ENCODE assay signal across 13 cellular contexts in the genomic region with DNA sequence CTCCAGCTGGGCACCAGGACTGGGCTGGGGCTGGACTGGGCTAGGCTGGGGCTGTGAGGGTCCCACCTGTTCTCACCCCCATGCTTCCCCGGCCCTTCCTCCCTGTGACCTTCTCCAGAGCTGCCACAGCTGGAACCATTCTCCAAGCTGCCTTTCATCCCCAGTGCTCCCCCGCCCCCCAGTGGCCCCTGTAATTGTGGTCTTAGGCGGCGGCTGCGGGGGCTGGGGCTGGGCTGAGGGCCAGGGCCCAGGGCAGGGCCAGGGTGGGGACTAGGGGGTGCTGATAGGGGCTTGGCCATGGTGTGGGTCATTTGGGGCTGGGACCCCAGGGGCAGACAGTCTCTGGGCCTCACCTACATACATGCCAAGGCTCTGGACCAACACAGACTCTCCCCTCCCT. TPM values are rescaled to one million over a fixed set of nuclear protein-coding genes. Genes with fewer than 3 reads are reported as not detected.
"Had no signal": no experiment of that assay in that cellular context is flagged by ENCODE, and none has a peak within 500 bp of the region (broad histone marks: within the 10 kb centered on the region; RNA-seq: fewer than 3 reads in every experiment).

No MANE protein-coding gene starts in this region.

- H3K27ac ChIP-seq: prostate gland, right lobe of liver, suprapubic skin, upper lobe of left lung had no signal

- H3K9me3 ChIP-seq: prostate gland, right lobe of liver, suprapubic skin, upper lobe of left lung had no signal

- DNase-seq: activated B cell treated with CpG ODN at 0.5 μM for 24 hours; activated CD4-positive, alpha-beta T cell treated with anti-CD3 and anti-CD28 coated beads for 48 hours; activated CD8-positive, alpha-beta T cell treated with anti-CD3 and anti-CD28 coated beads for 36 hours; activated effector memory CD4-positive, alpha-beta T cell treated with anti-CD3 and anti-CD28 coated beads, Interleukin-2, amount 50 U/mL, for 16 hours; activated T-cell treated with anti-CD3 and anti-CD28 coated beads, Interleukin-2, amount 50 U/mL, for 48 hours; foreskin fibroblast; mesendoderm; upper lobe of left lung had no signal

- H3K4me3 ChIP-seq: prostate gland, right lobe of liver, smooth muscle cell, suprapubic skin, upper lobe of left lung had no signal

- H3K4me1 ChIP-seq: prostate gland had no signal

- H3K36me3 ChIP-seq: prostate gland, right lobe of liver, suprapubic skin, upper lobe of left lung had no signal

RNA-seq across cellular contexts. Expression of a gene that starts 2.8 kb away (rescaled TPM):
- polyA plus RNA-seq: endothelial cell of umbilical vein had no signal

RNA-seq across cellular contexts. Expression of a gene that starts 18.3 kb away (rescaled TPM):
- polyA plus RNA-seq: endothelial cell of umbilical vein had no signal

RNA-seq across cellular contexts. Expression of a gene that starts 46.3 kb away (rescaled TPM):
- polyA plus RNA-seq: endothelial cell of umbilical vein, smooth muscle cell had no signal
